In genomic region chr4:78568640-78569261, GRCh38 we compare ENCODE assay signal across 1 cellular context.
TF ChIP-seq lines count a peak whose summit lies in the region.

No MANE protein-coding gene starts in this region.

TF ChIP-seq in WTC11, 78 proteins besides CTCF, POLR2A, EP300 and RAD21 (continued from another document):
- TF ChIP-seq ZNF532 (CRISPR knock-in tag; IDR thresholded peaks at IDR 0.05; ENCODE audit: borderline replicate concordance) (no peak), ATF2 (CRISPR knock-in tag; IDR thresholded peaks at IDR 0.05; ENCODE audit: borderline replicate concordance, low read depth) (no peak), ZNF671 (CRISPR knock-in tag; IDR thresholded peaks at IDR 0.05) (no peak)
